In genomic region chr14:61420326-61420725, GRCh38 we compare ENCODE assay signal across 10 cellular contexts.
DNase-seq lines count a peak whose midpoint lies in the region; ATAC-seq and TF ChIP-seq lines count a peak whose summit lies in the region.
"Had no signal": no experiment of that assay in that cellular context is flagged by ENCODE, and none has a peak within 500 bp of the region (broad histone marks: within the 10 kb centered on the region; RNA-seq: fewer than 3 reads in every experiment).

No MANE protein-coding gene starts in this region.

- H3K9me3 ChIP-seq in DND-41 (ENCODE audit: insufficient read depth, low read length, severe bottlenecking) (peaks cover 6% of the 10 kb centered on the region), mucosa of descending colon (no peaks in the 10 kb centered on the region)
- H3K9me3 ChIP-seq: HAP-1 had no signal

- H3K27ac ChIP-seq in DND-41 (ENCODE audit: low read length), result peak overlapping the region; percentile 90

- H3K4me3 ChIP-seq in DND-41 (ENCODE audit: low read depth in 1 of 2, low read length in 2 of 2) (no peak overlapping the region), mucosa of descending colon (no peak overlapping the region)
- H3K4me3 ChIP-seq: HAP-1 had no signal

- H3K4me1 ChIP-seq in DND-41 (ENCODE audit: insufficient read depth, low read length), result peaks cover 57% of the 10 kb centered on the region
- no peaks in the 10 kb centered on the region for H3K4me1 ChIP-seq in mucosa of descending colon (ENCODE audit: low read depth)
- H3K4me1 ChIP-seq: HAP-1 had no signal

- ATAC-seq in DND-41 (ENCODE audit: insufficient read depth, low read depth), result peak; percentile 25
- peak; percentile 9 for ATAC-seq in mucosa of descending colon
- no peak for ATAC-seq in HG03175 (IDR thresholded peaks at IDR 0.05; ENCODE audit: unreplicated experiment)
- no peak for ATAC-seq in HG03457 (IDR thresholded peaks at IDR 0.05; ENCODE audit: unreplicated experiment)
- no peak for ATAC-seq in HG03354 (IDR thresholded peaks at IDR 0.05; ENCODE audit: poor library complexity, severe bottlenecking, unreplicated experiment)

- peaks cover 99% of the 10 kb centered on the region for H3K79me2 ChIP-seq in DND-41 (ENCODE audit: insufficient read depth, low read length)

- TF ChIP-seq CTCF in DND-41 (IDR thresholded peaks at IDR 0.05; ENCODE audit: borderline replicate concordance, extremely low read depth, low read length, poor library complexity, severe bottlenecking), result no peak
- no peak for TF ChIP-seq CTCF in mucosa of descending colon (IDR thresholded peaks at IDR 0.05)

- no peak overlapping the region for H2AFZ ChIP-seq in DND-41 (ENCODE audit: low read depth, low read length)

- peak; percentile 48 for DNase-seq in DND-41
- peak; percentile 36 for DNase-seq in NCI-H2196 treated with DMSO at 0.1 percent for 48 hours (lab: John Stamatoyannopoulos, UW; ENCODE audit: unreplicated experiment)
- DNase-seq in amniotic epithelial cell (ENCODE audit: low read depth), result peak; percentile 44
- DNase-seq in mucosa of descending colon, result no peak
- no peak for DNase-seq in HT-29 (ENCODE audit: low spot score)
- DNase-seq: MV-4-11 had no signal

- intact Hi-C loops in mucosa of descending colon (cut with DNase I, micrococcal nuclease), result no loop called here

- H3K36me3 ChIP-seq in DND-41 (ENCODE audit: insufficient read depth, low read length) (peaks cover 26% of the 10 kb centered on the region), mucosa of descending colon (ENCODE audit: low read depth) (no peaks in the 10 kb centered on the region)
- H3K36me3 ChIP-seq: HAP-1 had no signal

- no peaks in the 10 kb centered on the region for H3K27me3 ChIP-seq in DND-41 (ENCODE audit: insufficient read depth, low read length, poor library complexity)

- H3K4me2 ChIP-seq in DND-41 (ENCODE audit: insufficient read depth, low read length), result no peak overlapping the region

- no peaks in the 10 kb centered on the region; the same call in 1 of the 2 replicates for H4K20me1 ChIP-seq in DND-41 (ENCODE audit: insufficient read depth, low read length)

- 0 out of 2 replicates have a peak overlapping the region, but pooled peaks have one; percentile 11 for H3K9ac ChIP-seq in DND-41 (ENCODE audit: low read depth, low read length)

Comparison
In these comparisons a context has a peak if more than half of its experiments do, and no peak if none do; other contexts are left out.
1. ATAC-seq: peak in DND-41 (single experiment) and mucosa of descending colon (single experiment); none in HG03175 (single experiment), HG03457 (single experiment) and HG03354 (single experiment).
2. DNase-seq: peak in DND-41 (single experiment), NCI-H2196 treated with DMSO at 0.1 percent for 48 hours (single experiment) and amniotic epithelial cell (single experiment); none in mucosa of descending colon (0 of 3) and HT-29 (single experiment).